ENCODE assay signal across 12 cellular contexts in genomic region chr1:58882322-58882951, GRCh38.
A peak's percentile ranks its signal among the peaks of the same experiment; 100 is the strongest.
DNase-seq lines count a peak whose midpoint lies in the region; ATAC-seq and TF ChIP-seq lines count a peak whose summit lies in the region.
"Had no signal": no experiment of that assay in that cellular context is flagged by ENCODE, and none has a peak within 500 bp of the region (broad histone marks: within the 10 kb centered on the region; RNA-seq: fewer than 3 reads in every experiment).

No MANE protein-coding gene starts in this region.

- H3K36me3 ChIP-seq in ACC112 (ENCODE audit: insufficient read depth, low read length) (no peaks in the 10 kb centered on the region), MM.1S (replicated peaks; ENCODE audit: insufficient read depth, low read length) (no peaks in the 10 kb centered on the region), body of pancreas (replicated peaks in 1 of 2; ENCODE audit: insufficient read depth in 1 of 2, low read depth in 2 of 2) (no peaks in the 10 kb centered on the region), mesodermal cell (ENCODE audit: control insufficient read depth, insufficient read depth, low read length) (no peaks in the 10 kb centered on the region)

- H2AFZ ChIP-seq in ACC112 (ENCODE audit: low read length, unreplicated experiment) (no peak overlapping the region), MM.1S (ENCODE audit: low read length) (no peak overlapping the region)

- DNase-seq in MM.1S (no peak), body of pancreas (peak in 1 of 4 donors; percentile 37), KG1 (lab: John Stamatoyannopoulos, UW) (no peak), AG08396 (ENCODE audit: low spot score) (no peak)
- DNase-seq in central memory CD4-positive, alpha-beta T cell = no peak
- DNase-seq in activated T-cell treated with anti-CD3 and anti-CD28 coated beads, Interleukin-2, amount 50 U/mL, for 24 hours = no peak
- DNase-seq: activated CD4-positive, CD25-positive, alpha-beta regulatory T cell; CD4-positive, alpha-beta memory T cell; cortex of kidney; glutamatergic neuron had no signal

- H3K9me3 Mint-ChIP-seq in activated T-cell treated with anti-CD3 and anti-CD28 coated beads, Interleukin-2, amount 50 U/mL, for 24 hours = no peaks in the 10 kb centered on the region
- H3K9me3 Mint-ChIP-seq: CD4-positive, alpha-beta memory T cell had no signal

- TF ChIP-seq CTCF in MM.1S (IDR thresholded peaks at IDR 0.05; ENCODE audit: low read length) (no peak), body of pancreas (IDR thresholded peaks at IDR 0.05) (no peak)

- H3K9me3 ChIP-seq in MM.1S (replicated peaks; ENCODE audit: insufficient read depth, low read length) (no peaks in the 10 kb centered on the region), body of pancreas (no peaks in the 10 kb centered on the region), mesodermal cell (ENCODE audit: control insufficient read depth, low read length) (peaks cover 3% of the 10 kb centered on the region)

- no peak overlapping the region for H3K4me3 Mint-ChIP-seq in activated T-cell treated with anti-CD3 and anti-CD28 coated beads, Interleukin-2, amount 50 U/mL, for 24 hours
- H3K4me3 Mint-ChIP-seq: CD4-positive, alpha-beta memory T cell had no signal

- H3K4me3 ChIP-seq in ACC112 (ENCODE audit: low read depth, low read length) (no peak overlapping the region; the same call in 1 of the 2 replicates), MM.1S (ENCODE audit: low read length) (no peak overlapping the region), body of pancreas (no peak overlapping the region), mesodermal cell (ENCODE audit: extremely low read depth, insufficient read depth, low read length, poor library complexity, severe bottlenecking) (no peak overlapping the region)

- H3K79me2 ChIP-seq in ACC112 (ENCODE audit: control insufficient read depth, insufficient read depth, low read length, unreplicated experiment) (no peaks in the 10 kb centered on the region), MM.1S (ENCODE audit: low read length) (no peaks in the 10 kb centered on the region)

- H3K27ac Mint-ChIP-seq in activated T-cell treated with anti-CD3 and anti-CD28 coated beads, Interleukin-2, amount 50 U/mL, for 24 hours = no peak overlapping the region
- H3K27ac Mint-ChIP-seq: CD4-positive, alpha-beta memory T cell had no signal

- H3K4me1 ChIP-seq in ACC112 (ENCODE audit: control insufficient read depth, insufficient read depth, low read length, unreplicated experiment) (peaks cover 68% of the 10 kb centered on the region), MM.1S (ENCODE audit: low read length) (peaks cover 26% of the 10 kb centered on the region), body of pancreas (peaks cover 60% of the 10 kb centered on the region), mesodermal cell (ENCODE audit: control insufficient read depth, insufficient read depth, low read length, poor library complexity, severe bottlenecking) (peaks cover 14% of the 10 kb centered on the region)

- ATAC-seq in body of pancreas = no peak

- no peaks in the 10 kb centered on the region for H3K36me3 Mint-ChIP-seq in activated T-cell treated with anti-CD3 and anti-CD28 coated beads, Interleukin-2, amount 50 U/mL, for 24 hours (ENCODE audit: low read depth)
- H3K36me3 Mint-ChIP-seq: CD4-positive, alpha-beta memory T cell had no signal

- peaks cover 6% of the 10 kb centered on the region for H3F3A ChIP-seq in MM.1S (ENCODE audit: insufficient read depth, low read length)

- H3K9me2 ChIP-seq in MM.1S (replicated peaks; ENCODE audit: insufficient read depth, low read length) = no peaks in the 10 kb centered on the region

- 53 to 60% methylated on average over 12 of the region's 12 CpGs for WGBS in body of pancreas, 2 donors
- WGBS in mesodermal cell (ENCODE audit: insufficient coverage in 2 of 2), 2 experiments = 89 to 93% methylated on average over 8 to 9 of the region's 12 CpGs

- TF ChIP-seq POLR2A in body of pancreas (IDR thresholded peaks at IDR 0.05) = no peak

- H3K4me1 Mint-ChIP-seq in activated T-cell treated with anti-CD3 and anti-CD28 coated beads, Interleukin-2, amount 50 U/mL, for 24 hours (ENCODE audit: low read depth) = peaks cover 30% of the 10 kb centered on the region

- intact Hi-C loops in body of pancreas (cut with DNase I) = no loop called here

- H3K27ac ChIP-seq in ACC112 (ENCODE audit: low read depth, low read length) = peak overlapping the region; percentile 88
- H3K27ac ChIP-seq in MM.1S (ENCODE audit: low read length) = peak overlapping the region; percentile 64; the same call in 1 of the 2 replicates
- peak overlapping the region; percentile 17 to 88 (median 84) for H3K27ac ChIP-seq in body of pancreas
- H3K27ac ChIP-seq in mesodermal cell (ENCODE audit: low read depth, low read length, severe bottlenecking) = peak overlapping the region; percentile 85

- H3K27me3 Mint-ChIP-seq in activated T-cell treated with anti-CD3 and anti-CD28 coated beads, Interleukin-2, amount 50 U/mL, for 24 hours = no peaks in the 10 kb centered on the region

- H3K9ac ChIP-seq in MM.1S (ENCODE audit: low read length) = no peak overlapping the region

- H3K4me2 ChIP-seq in MM.1S (ENCODE audit: low read depth, low read length) = no peak overlapping the region

- no peaks in the 10 kb centered on the region for H4K20me1 ChIP-seq in MM.1S (ENCODE audit: insufficient read depth, low read length)

- H3K27me3 ChIP-seq in ACC112 (ENCODE audit: insufficient read depth, low read length) (no peaks in the 10 kb centered on the region), MM.1S (replicated peaks; ENCODE audit: insufficient read depth, low read length) (no peaks in the 10 kb centered on the region), body of pancreas (no peaks in the 10 kb centered on the region)
